ENCODE assay signal across 1 cellular context in the genomic region with DNA sequence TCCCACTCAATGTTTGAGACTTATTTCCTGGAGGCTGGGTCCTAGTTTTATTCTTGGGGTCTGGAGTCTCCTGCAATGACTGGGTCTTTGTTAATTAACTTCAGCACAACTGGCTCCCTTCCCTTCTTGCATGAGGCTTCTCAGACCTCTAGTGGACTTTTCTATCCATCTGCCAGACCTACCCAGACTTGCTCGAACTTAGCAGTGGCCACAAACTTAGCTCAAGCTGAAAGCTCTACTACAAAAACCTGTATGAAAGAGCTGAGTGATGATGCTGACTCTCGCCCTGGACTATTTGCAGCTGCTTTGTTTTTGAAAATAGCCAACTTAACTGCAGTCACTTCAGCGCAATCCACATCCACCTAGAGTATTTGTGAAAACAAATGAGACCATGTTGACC.
TF ChIP-seq lines count a peak whose summit lies in the region.

No MANE protein-coding gene starts in this region.

TF ChIP-seq in GM23338, 12 proteins besides CTCF, POLR2A, EP300 and RAD21 (continued from another document):
- no peak for TF ChIP-seq ZNF462 (CRISPR knock-in tag; IDR thresholded peaks at IDR 0.05)
- no peak for TF ChIP-seq POLR2AphosphoS5 (IDR thresholded peaks at IDR 0.05; ENCODE audit: low read depth)
- no peak for TF ChIP-seq EZH2phosphoT487 (IDR thresholded peaks at IDR 0.05; ENCODE audit: unreplicated experiment)
- no peak for TF ChIP-seq ETS1 (IDR thresholded peaks at IDR 0.05)
- TF ChIP-seq JUNB (IDR thresholded peaks at IDR 0.05; ENCODE audit: unreplicated experiment): no peak
- TF ChIP-seq NANOG (IDR thresholded peaks at IDR 0.05; ENCODE audit: borderline replicate concordance): no peak
- TF ChIP-seq STAT1 (IDR thresholded peaks at IDR 0.05; ENCODE audit: unreplicated experiment): no peak
- no peak for TF ChIP-seq EZH2 (IDR thresholded peaks at IDR 0.05; ENCODE audit: low read depth, unreplicated experiment)
- TF ChIP-seq ZNF331 (CRISPR knock-in tag; IDR thresholded peaks at IDR 0.05; ENCODE audit: low read depth): no peak
- TF ChIP-seq CREB1 (CRISPR knock-in tag; IDR thresholded peaks at IDR 0.05; ENCODE audit: low read depth): no peak
- TF ChIP-seq, protein P1, sequence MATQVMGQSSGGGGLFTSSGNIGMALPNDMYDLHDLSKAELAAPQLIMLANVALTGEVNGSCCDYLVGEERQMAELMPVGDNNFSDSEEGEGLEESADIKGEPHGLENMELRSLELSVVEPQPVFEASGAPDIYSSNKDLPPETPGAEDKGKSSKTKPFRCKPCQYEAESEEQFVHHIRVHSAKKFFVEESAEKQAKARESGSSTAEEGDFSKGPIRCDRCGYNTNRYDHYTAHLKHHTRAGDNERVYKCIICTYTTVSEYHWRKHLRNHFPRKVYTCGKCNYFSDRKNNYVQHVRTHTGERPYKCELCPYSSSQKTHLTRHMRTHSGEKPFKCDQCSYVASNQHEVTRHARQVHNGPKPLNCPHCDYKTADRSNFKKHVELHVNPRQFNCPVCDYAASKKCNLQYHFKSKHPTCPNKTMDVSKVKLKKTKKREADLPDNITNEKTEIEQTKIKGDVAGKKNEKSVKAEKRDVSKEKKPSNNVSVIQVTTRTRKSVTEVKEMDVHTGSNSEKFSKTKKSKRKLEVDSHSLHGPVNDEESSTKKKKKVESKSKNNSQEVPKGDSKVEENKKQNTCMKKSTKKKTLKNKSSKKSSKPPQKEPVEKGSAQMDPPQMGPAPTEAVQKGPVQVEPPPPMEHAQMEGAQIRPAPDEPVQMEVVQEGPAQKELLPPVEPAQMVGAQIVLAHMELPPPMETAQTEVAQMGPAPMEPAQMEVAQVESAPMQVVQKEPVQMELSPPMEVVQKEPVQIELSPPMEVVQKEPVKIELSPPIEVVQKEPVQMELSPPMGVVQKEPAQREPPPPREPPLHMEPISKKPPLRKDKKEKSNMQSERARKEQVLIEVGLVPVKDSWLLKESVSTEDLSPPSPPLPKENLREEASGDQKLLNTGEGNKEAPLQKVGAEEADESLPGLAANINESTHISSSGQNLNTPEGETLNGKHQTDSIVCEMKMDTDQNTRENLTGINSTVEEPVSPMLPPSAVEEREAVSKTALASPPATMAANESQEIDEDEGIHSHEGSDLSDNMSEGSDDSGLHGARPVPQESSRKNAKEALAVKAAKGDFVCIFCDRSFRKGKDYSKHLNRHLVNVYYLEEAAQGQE (IDR thresholded peaks at IDR 0.05; ENCODE audit: unreplicated experiment): no peak
